In genomic region chr10:14602807-14603538, GRCh38 we compare ENCODE assay signal across 7 cellular contexts.
DNase-seq lines count a peak whose midpoint lies in the region; ATAC-seq and TF ChIP-seq lines count a peak whose summit lies in the region.

No MANE protein-coding gene starts in this region.

- DNase-seq in HL-60 (ENCODE audit: low read depth in 1 of 2, low spot score in 1 of 2) (no peak), HCEC 1CT (no peak), D341Med (ENCODE audit: low spot score) (no peak)
- DNase-seq in activated CD8-positive, alpha-beta T cell treated with anti-CD3 and anti-CD28 coated beads for 36 hours: no peak
- DNase-seq in stimulated activated naive B cell treated with anti-CD40 and anti-IgM and Interleukin-4, amounts not matched to agents 10 μg/mL and 1 μg/mL and 100 μg/mL, for 72 hours: no peak

- ATAC-seq in activated CD8-positive, alpha-beta T cell treated with anti-CD3 and anti-CD28 coated beads for 36 hours: no peak
- ATAC-seq in stimulated activated naive B cell treated with anti-CD40 and anti-IgM and Interleukin-4, amounts not matched to agents 10 μg/mL and 1 μg/mL and 100 μg/mL, for 72 hours (replicated peaks): no peak
- no peak for ATAC-seq in GM21825 (IDR thresholded peaks at IDR 0.05; ENCODE audit: unreplicated experiment)

- CTCF ChIA-PET in activated CD8-positive, alpha-beta T cell treated with anti-CD3 and anti-CD28 coated beads for 36 hours (lab: Charles Lee): no interaction called here

- H3K4me3 Mint-ChIP-seq in activated CD8-positive, alpha-beta T cell treated with anti-CD3 and anti-CD28 coated beads for 36 hours: peak overlapping the region; percentile 100
- H3K4me3 Mint-ChIP-seq in stimulated activated naive B cell treated with anti-CD40 and anti-IgM and Interleukin-4, amounts not matched to agents 10 μg/mL and 1 μg/mL and 100 μg/mL, for 72 hours: peak overlapping the region; percentile 91 to 97

- H3K9me3 Mint-ChIP-seq in activated CD8-positive, alpha-beta T cell treated with anti-CD3 and anti-CD28 coated beads for 36 hours: peaks cover 1% of the 10 kb centered on the region
- H3K9me3 Mint-ChIP-seq in stimulated activated naive B cell treated with anti-CD40 and anti-IgM and Interleukin-4, amounts not matched to agents 10 μg/mL and 1 μg/mL and 100 μg/mL, for 72 hours: peaks cover 2 to 3% of the 10 kb centered on the region in 2 donors

- H3K4me1 ChIP-seq in iPS-18a (ENCODE audit: control insufficient read depth, low read depth, low read length): peaks cover 4% of the 10 kb centered on the region

- peaks cover 76% of the 10 kb centered on the region for H3K4me1 Mint-ChIP-seq in activated CD8-positive, alpha-beta T cell treated with anti-CD3 and anti-CD28 coated beads for 36 hours (ENCODE audit: low read depth)
- peaks cover 59 to 81% of the 10 kb centered on the region in 2 donors for H3K4me1 Mint-ChIP-seq in stimulated activated naive B cell treated with anti-CD40 and anti-IgM and Interleukin-4, amounts not matched to agents 10 μg/mL and 1 μg/mL and 100 μg/mL, for 72 hours

- intact Hi-C loops in activated CD8-positive, alpha-beta T cell treated with anti-CD3 and anti-CD28 coated beads for 36 hours (cut with micrococcal nuclease): loop anchor here (2.0 to 5.0 kb wide), 2 partner anchors 16 to 41 kb away; no protein-coding TSS in a partner anchor

- peak overlapping the region; percentile 58 for H3K9ac ChIP-seq in iPS-18a (ENCODE audit: low read length)

- no peaks in the 10 kb centered on the region for H3K27me3 ChIP-seq in HL-60 (ENCODE audit: insufficient read depth, poor library complexity, severe bottlenecking)
- peaks cover 34% of the 10 kb centered on the region for H3K27me3 ChIP-seq in iPS-18a (ENCODE audit: control insufficient read depth, insufficient read depth, low read length)

- no peaks in the 10 kb centered on the region for H3K9me3 ChIP-seq in iPS-18a (ENCODE audit: control insufficient read depth, low read depth, low read length)

- peaks cover 48% of the 10 kb centered on the region for H3K36me3 Mint-ChIP-seq in activated CD8-positive, alpha-beta T cell treated with anti-CD3 and anti-CD28 coated beads for 36 hours (ENCODE audit: low read depth)
- H3K36me3 Mint-ChIP-seq in stimulated activated naive B cell treated with anti-CD40 and anti-IgM and Interleukin-4, amounts not matched to agents 10 μg/mL and 1 μg/mL and 100 μg/mL, for 72 hours: peaks cover 25 to 45% of the 10 kb centered on the region in 2 donors

- peak overlapping the region; percentile 99 for H3K27ac Mint-ChIP-seq in activated CD8-positive, alpha-beta T cell treated with anti-CD3 and anti-CD28 coated beads for 36 hours
- peak overlapping the region; percentile 99 for H3K27ac Mint-ChIP-seq in stimulated activated naive B cell treated with anti-CD40 and anti-IgM and Interleukin-4, amounts not matched to agents 10 μg/mL and 1 μg/mL and 100 μg/mL, for 72 hours

- H3K4me3 ChIP-seq in HL-60 (replicated peaks; ENCODE audit: insufficient read depth, low read length) (peak overlapping the region; percentile 70), iPS-18a (ENCODE audit: low read length) (peak overlapping the region; percentile 78)

- H3K36me3 ChIP-seq in iPS-18a (ENCODE audit: control insufficient read depth, low read depth, low read length): peaks cover 10% of the 10 kb centered on the region

- H3K27ac ChIP-seq in HL-60 (replicated peaks): peak overlapping the region; percentile 77
- H3K27ac ChIP-seq in iPS-18a (ENCODE audit: low read length): no peak overlapping the region

- POLR2A ChIA-PET in activated CD8-positive, alpha-beta T cell treated with anti-CD3 and anti-CD28 coated beads for 36 hours (lab: Charles Lee): interaction anchor here (0.7 to 3.7 kb wide), 3 partner anchors 14 to 152 kb away, joined by 3 to 19 read pairs (median 15); no protein-coding TSS in a partner anchor

- H3K27me3 Mint-ChIP-seq in activated CD8-positive, alpha-beta T cell treated with anti-CD3 and anti-CD28 coated beads for 36 hours: no peaks in the 10 kb centered on the region
- no peaks in the 10 kb centered on the region for H3K27me3 Mint-ChIP-seq in stimulated activated naive B cell treated with anti-CD40 and anti-IgM and Interleukin-4, amounts not matched to agents 10 μg/mL and 1 μg/mL and 100 μg/mL, for 72 hours

- no peak for TF ChIP-seq CTCF in HL-60 (IDR thresholded peaks at IDR 0.05; ENCODE audit: insufficient read depth, low read length)
- TF ChIP-seq CTCF in activated CD8-positive, alpha-beta T cell treated with anti-CD3 and anti-CD28 coated beads for 36 hours (IDR thresholded peaks at IDR 0.05): no peak
